Comparison of ENCODE assay signal across 31 cellular contexts in genomic region chr3:138005627-138006026, GRCh38. TPM values are rescaled to one million over a fixed set of nuclear protein-coding genes. Genes with fewer than 3 reads are reported as not detected.
"Had no signal": no experiment of that assay in that cellular context is flagged by ENCODE, and none has a peak within 500 bp of the region (broad histone marks: within the 10 kb centered on the region; RNA-seq: fewer than 3 reads in every experiment).

No MANE protein-coding gene starts in this region.

- H3K27ac ChIP-seq: colonic mucosa, dorsolateral prefrontal cortex, esophagus squamous epithelium, gastrocnemius medialis, heart right ventricle, left lung, lower lobe of right lung had no signal

- H3K27me3 ChIP-seq: colonic mucosa, esophagus squamous epithelium, gastrocnemius medialis, heart right ventricle, left lung had no signal

- H3K4me1 ChIP-seq: colonic mucosa, esophagus squamous epithelium, gastrocnemius medialis, heart right ventricle, left lung, lower lobe of right lung had no signal

- H3K4me3 ChIP-seq: colonic mucosa, dorsolateral prefrontal cortex, esophagus squamous epithelium, gastrocnemius medialis, heart right ventricle, left lung, lower lobe of right lung had no signal

- FAIRE-seq: endothelial cell of umbilical vein, islet of Langerhans, keratinocyte had no signal

- H3K36me3 ChIP-seq: colonic mucosa, esophagus squamous epithelium, gastrocnemius medialis, heart right ventricle, left lung, lower lobe of right lung had no signal

- ATAC-seq: esophagus mucosa, gastrocnemius medialis, heart right ventricle, left cardiac atrium, left lung, left ventricle myocardium superior, lower lobe of right lung had no signal

- DNase-seq: cerebellar nuclear complex; colonic mucosa; cortex of kidney; dermis blood vessel endothelial cell; dorsolateral prefrontal cortex; effector CD4-positive, alpha-beta T cell; effector memory CD4-positive, alpha-beta T cell; esophagus squamous epithelium; foreskin fibroblast; foreskin melanocyte; gastrocnemius medialis; glutamatergic neuron; head of caudate nucleus; heart right ventricle; hippocampal formation; left cardiac atrium; left lung; left ventricle myocardium superior; lower lobe of right lung; mesenchymal stem cell; midbrain had no signal

- H3K9me3 ChIP-seq: colonic mucosa, esophagus squamous epithelium, gastrocnemius medialis, heart right ventricle, left lung, lower lobe of right lung had no signal

RNA-seq across cellular contexts. Expression of gene CLDN18, which starts 4.3 kb away (rescaled TPM):
- total RNA-seq: chondrocyte, dermis blood vessel endothelial cell, dorsolateral prefrontal cortex, endothelial cell of umbilical vein, epithelial cell of proximal tubule, esophagus mucosa, gastrocnemius medialis, glomerular endothelial cell, heart right ventricle, kidney epithelial cell, left ventricle myocardium superior, lung microvascular endothelial cell, myocyte had no signal
- polyA plus RNA-seq: endothelial cell of umbilical vein, keratinocyte had no signal
